ENCODE assay signal across 25 cellular contexts in genomic region chr12:105504286-105504685, GRCh38.
DNase-seq lines count a peak whose midpoint lies in the region; FAIRE-seq and TF ChIP-seq lines count a peak whose summit lies in the region.
"Had no signal": no experiment of that assay in that cellular context is flagged by ENCODE, and none has a peak within 500 bp of the region (broad histone marks: within the 10 kb centered on the region; RNA-seq: fewer than 3 reads in every experiment).

No MANE protein-coding gene starts in this region.

- no peak overlapping the region for H3K23ac ChIP-seq in H1 (ENCODE audit: insufficient read length)

- H3K9ac ChIP-seq in Loucy (ENCODE audit: low read depth, low read length, poor library complexity, severe bottlenecking) (no peak overlapping the region), H1 (replicated peaks in 1 of 4; ENCODE audit: extremely low read depth in 1 of 4, low read depth in 3 of 4, low read length in 3 of 4) (no peak overlapping the region)
- H3K9ac ChIP-seq: BLaER1 had no signal

- intact Hi-C loops in CD14-positive monocyte (cut with micrococcal nuclease), result no loop called here

- H3K4me3 ChIP-seq in Loucy (ENCODE audit: low read length, poor library complexity, severe bottlenecking) (no peak overlapping the region), H1 (ENCODE audit: extremely low read depth in 1 of 4, insufficient read depth in 2 of 4, low read depth in 3 of 4, low read length in 4 of 4) (no peak overlapping the region)
- H3K4me3 ChIP-seq: BLaER1, coronary artery, lower lobe of right lung, MG63, smooth muscle cell, tibial nerve had no signal

- POLR2A ChIA-PET in H1 (lab: Charles Lee; ENCODE audit: partially characterized antibody), result interaction anchor here (1.0 kb wide), 1 partner anchor 35 kb away, joined by 3 read pairs; no protein-coding TSS in a partner anchor

- H2BK120ac ChIP-seq in H1 (replicated peaks; ENCODE audit: low read depth, low read length), result no peak overlapping the region

- H4K20me1 ChIP-seq in Loucy (ENCODE audit: insufficient read depth, low read length, poor library complexity, severe bottlenecking), result no peaks in the 10 kb centered on the region
- no peaks in the 10 kb centered on the region for H4K20me1 ChIP-seq in H1 (replicated peaks in 1 of 2; ENCODE audit: control insufficient read depth in 1 of 2, insufficient read depth in 2 of 2, low read length in 2 of 2)
- H4K20me1 ChIP-seq: BLaER1 had no signal

- H2BK15ac ChIP-seq in H1 (ENCODE audit: low read length), result no peak overlapping the region

- no peak overlapping the region for H3K4ac ChIP-seq in H1 (replicated peaks; ENCODE audit: insufficient read length, low read depth, low read length)

- H3K23me2 ChIP-seq in H1 (ENCODE audit: low read depth, low read length), result no peaks in the 10 kb centered on the region

- no peak overlapping the region for H4K91ac ChIP-seq in H1 (replicated peaks; ENCODE audit: insufficient read length, low read length)

- no peaks in the 10 kb centered on the region for H3F3A ChIP-seq in Loucy (ENCODE audit: low read depth)

- H3K9me3 ChIP-seq in Loucy (ENCODE audit: insufficient read depth, low read depth, low read length) (no peaks in the 10 kb centered on the region), H1 (ENCODE audit: insufficient read depth in 2 of 2, low read depth in 1 of 2, low read length in 1 of 2) (no peaks in the 10 kb centered on the region)
- H3K9me3 ChIP-seq: lower lobe of right lung, MG63, tibial nerve had no signal

- TF ChIP-seq RAD21 in H1 (IDR thresholded peaks at IDR 0.05 in 1 of 2, conservative IDR thresholded peaks at IDR 0.05 in 1 of 2; ENCODE audit: low read depth in 2 of 2, low read length in 2 of 2), result peak; percentile 52 to 58; a peak in 3 of 4 replicates

- 0 out of 2 replicates have a peak, but pooled peaks have one; percentile 13 for TF ChIP-seq CTCF in GM12874 (IDR thresholded peaks at IDR 0.05; ENCODE audit: insufficient read depth, low read depth, low read length)
- peak; percentile 34; the same call in 1 of the 2 replicates for TF ChIP-seq CTCF in Loucy (conservative IDR thresholded peaks at IDR 0.05; ENCODE audit: low read length)
- peak; percentile 35 to 62 (median 37) for TF ChIP-seq CTCF in H1 (IDR thresholded peaks at IDR 0.05; ENCODE audit: control extremely low read depth in 1 of 3, insufficient read depth in 1 of 3, low read depth in 1 of 3, low read length in 3 of 3)
- TF ChIP-seq CTCF in CD14-positive monocyte (IDR thresholded peaks at IDR 0.05), result no peak

- H2AFZ ChIP-seq in Loucy (ENCODE audit: low read length) (no peak overlapping the region), H1 (ENCODE audit: low read length) (peak overlapping the region; percentile 59; the same call in 1 of the 2 replicates)

- no peak overlapping the region for H3K18ac ChIP-seq in H1 (ENCODE audit: extremely low read depth, low read length)

- no peaks in the 10 kb centered on the region for H3K36me3 Mint-ChIP-seq in CD14-positive monocyte
- no peaks in the 10 kb centered on the region for H3K36me3 Mint-ChIP-seq in immature natural killer cell
- H3K36me3 Mint-ChIP-seq: brain had no signal

- no peak for DNase-seq in H1 (ENCODE audit: low read depth in 1 of 2, low spot score in 2 of 2)
- no peak for DNase-seq in HT-29 (ENCODE audit: low spot score)
- no peak for DNase-seq in CD14-positive monocyte (ENCODE audit: low spot score)
- no peak for DNase-seq in immature natural killer cell
- DNase-seq in AG08395 (ENCODE audit: low spot score), result no peak
- DNase-seq: activated CD4-positive, alpha-beta T cell treated with anti-CD3 and anti-CD28 coated beads, Interleukin-2, amount 50 U/mL, for 1 hour; activated CD8-positive, alpha-beta memory T cell treated with anti-CD3 and anti-CD28 coated beads, Interleukin-2, amount 50 U/mL, for 4 hours; activated effector memory CD4-positive, alpha-beta T cell treated with anti-CD3 and anti-CD28 coated beads, Interleukin-2, amount 50 U/mL, for 16 hours; activated naive CD8-positive, alpha-beta T cell treated with anti-CD3 and anti-CD28 coated beads, Interleukin-2, amount 50 U/mL, for 24 hours; hippocampal formation; kidney; lower lobe of right lung; MG63; NCI-H1436 treated with DMSO at 0.1 percent for 48 hours; NCI-H748 treated with DMSO at 0.1 percent for 48 hours; stimulated activated CD4-positive, alpha-beta T cell treated with anti-CD3 and anti-CD28 coated beads, Interleukin-4, amount 100 ng/mL, for 24 hours; stimulated activated naive CD8-positive, alpha-beta T cell treated with anti-CD3 and anti-CD28 coated beads, Interleukin-15, amount 100 ng/mL, for 72 hours had no signal

- H3K27ac ChIP-seq in H1 (ENCODE audit: low read depth, low read length), result no peak overlapping the region
- H3K27ac ChIP-seq: BLaER1, coronary artery, lower lobe of right lung, tibial nerve had no signal

- H3K4me2 ChIP-seq in Loucy (ENCODE audit: low read depth, low read length, poor library complexity, severe bottlenecking) (no peak overlapping the region), H1 (ENCODE audit: insufficient read depth in 1 of 2, low read depth in 2 of 2, low read length in 2 of 2) (no peak overlapping the region)
- H3K4me2 ChIP-seq: BLaER1, smooth muscle cell had no signal

- no peaks in the 10 kb centered on the region for H3K79me2 ChIP-seq in Loucy (ENCODE audit: insufficient read depth, low read length)
- no peaks in the 10 kb centered on the region for H3K79me2 ChIP-seq in H1 (ENCODE audit: control insufficient read depth in 1 of 2, insufficient read depth in 2 of 2, low read length in 2 of 2)

- H3K56ac ChIP-seq in H1 (replicated peaks; ENCODE audit: insufficient read length, low read depth, low read length), result no peak overlapping the region

- H4K5ac ChIP-seq in H1 (ENCODE audit: insufficient read length, low read depth, low read length), result no peak overlapping the region

- H3K4me1 ChIP-seq in Loucy (ENCODE audit: insufficient read depth, low read length, poor library complexity, severe bottlenecking) (no peaks in the 10 kb centered on the region), H1 (replicated peaks in 1 of 4; ENCODE audit: control insufficient read depth in 3 of 4, insufficient read depth in 4 of 4, low read length in 3 of 4) (no peaks in the 10 kb centered on the region)
- H3K4me1 ChIP-seq: lower lobe of right lung had no signal

- H3K36me3 ChIP-seq in Loucy (ENCODE audit: insufficient read depth, low read length) (no peaks in the 10 kb centered on the region), H1 (ENCODE audit: control insufficient read depth in 2 of 4, insufficient read depth in 4 of 4, low read length in 3 of 4) (no peaks in the 10 kb centered on the region)
- H3K36me3 ChIP-seq: BLaER1, lower lobe of right lung, MG63, tibial nerve had no signal

- FAIRE-seq in H1 (lab: Jason Lieb, UNC), result no peak
- FAIRE-seq: kidney had no signal

- H3K14ac ChIP-seq in H1 (ENCODE audit: insufficient read length), result no peak overlapping the region

- H2BK12ac ChIP-seq in H1 (ENCODE audit: low read depth, low read length), result no peak overlapping the region

- H3K9me2 ChIP-seq in Loucy (replicated peaks; ENCODE audit: low read depth, low read length), result no peaks in the 10 kb centered on the region

- no peaks in the 10 kb centered on the region for H3K27me3 ChIP-seq in Loucy (ENCODE audit: insufficient read depth, low read length, poor library complexity, severe bottlenecking)
- H3K27me3 ChIP-seq in H1 (replicated peaks in 1 of 4; ENCODE audit: control insufficient read depth in 3 of 4, extremely low read depth in 1 of 4, insufficient read depth in 3 of 4, low read length in 3 of 4), result no peaks in the 10 kb centered on the region
- H3K27me3 ChIP-seq: BLaER1, MG63, tibial nerve had no signal

- no peak for TF ChIP-seq POLR2A in H1 (IDR thresholded peaks at IDR 0.05; ENCODE audit: control extremely low read depth in 1 of 2, low read depth in 2 of 2, low read length in 2 of 2)

- no peak overlapping the region for H4K8ac ChIP-seq in H1 (ENCODE audit: extremely low read depth, insufficient read depth, low read length)

- H2BK20ac ChIP-seq in H1 (ENCODE audit: low read length), result no peak overlapping the region

- no peak for TF ChIP-seq EP300 in H1 (IDR thresholded peaks at IDR 0.05; ENCODE audit: borderline replicate concordance in 1 of 2, low read depth in 2 of 2, low read length in 2 of 2)

- H3K27ac Mint-ChIP-seq in CD14-positive monocyte (no peak overlapping the region), immature natural killer cell (no peak overlapping the region)
- H3K27ac Mint-ChIP-seq: activated naive CD8-positive, alpha-beta T cell treated with anti-CD3 and anti-CD28 coated beads, Interleukin-2, amount 50 U/mL, for 24 hours; brain; IgD-negative memory B cell; stimulated activated naive CD8-positive, alpha-beta T cell treated with anti-CD3 and anti-CD28 coated beads, Interleukin-15, amount 100 ng/mL, for 72 hours had no signal

- peaks cover 0 to 7% (median 0%) of the 10 kb centered on the region in 7 donors for H3K9me3 Mint-ChIP-seq in CD14-positive monocyte
- H3K9me3 Mint-ChIP-seq in immature natural killer cell, result no peaks in the 10 kb centered on the region
- H3K9me3 Mint-ChIP-seq: activated naive CD8-positive, alpha-beta T cell treated with anti-CD3 and anti-CD28 coated beads, Interleukin-2, amount 50 U/mL, for 24 hours; brain; IgD-negative memory B cell; stimulated activated naive CD8-positive, alpha-beta T cell treated with anti-CD3 and anti-CD28 coated beads, Interleukin-15, amount 100 ng/mL, for 72 hours had no signal

- H3K79me1 ChIP-seq in H1 (ENCODE audit: low read depth, low read length), result no peaks in the 10 kb centered on the region

- 81% methylated on average over 7 of the region's 7 CpGs; no CpG with 5 or more reads in 1 of the 2 experiments for WGBS in H1 (ENCODE audit: extremely low coverage in 1 of 2, insufficient coverage in 1 of 2, insufficient read length in 1 of 2, insufficient replicate concordance in 2 of 2, low coverage in 1 of 2, low lambda C conversion rate in 2 of 2, missing lambda C conversion rate in 1 of 2), 2 experiments

- no peak overlapping the region for H3K4me3 Mint-ChIP-seq in CD14-positive monocyte
- no peak overlapping the region for H3K4me3 Mint-ChIP-seq in immature natural killer cell
- H3K4me3 Mint-ChIP-seq: activated naive CD8-positive, alpha-beta T cell treated with anti-CD3 and anti-CD28 coated beads, Interleukin-2, amount 50 U/mL, for 24 hours; brain; IgD-negative memory B cell; stimulated activated naive CD8-positive, alpha-beta T cell treated with anti-CD3 and anti-CD28 coated beads, Interleukin-15, amount 100 ng/mL, for 72 hours had no signal

- CTCF ChIA-PET in H1 (lab: Charles Lee; ENCODE audit: partially characterized antibody), result interaction anchor here (0.5 to 1.7 kb wide), 12 partner anchors 10 to 240 kb away, joined by 3 to 4 read pairs (median 4); no protein-coding TSS in a partner anchor

- H3K27me3 Mint-ChIP-seq in CD14-positive monocyte (ENCODE audit: low read depth in 3 of 3), result peaks cover 5 to 15% (median 9%) of the 10 kb centered on the region in 3 donors
- peaks cover 0 to 14% (median 2%) of the 10 kb centered on the region in 3 donors for H3K27me3 Mint-ChIP-seq in immature natural killer cell (ENCODE audit: low read depth in 3 of 3)

- H3K4me1 Mint-ChIP-seq in CD14-positive monocyte (no peaks in the 10 kb centered on the region), immature natural killer cell (no peaks in the 10 kb centered on the region)
- H3K4me1 Mint-ChIP-seq: activated naive CD8-positive, alpha-beta T cell treated with anti-CD3 and anti-CD28 coated beads, Interleukin-2, amount 50 U/mL, for 24 hours; IgD-negative memory B cell; stimulated activated naive CD8-positive, alpha-beta T cell treated with anti-CD3 and anti-CD28 coated beads, Interleukin-15, amount 100 ng/mL, for 72 hours had no signal

- H2BK5ac ChIP-seq in H1 (ENCODE audit: low read depth, low read length), result no peak overlapping the region

- H2AK5ac ChIP-seq in H1 (ENCODE audit: low read depth, low read length), result no peak overlapping the region
